In the genomic region with DNA sequence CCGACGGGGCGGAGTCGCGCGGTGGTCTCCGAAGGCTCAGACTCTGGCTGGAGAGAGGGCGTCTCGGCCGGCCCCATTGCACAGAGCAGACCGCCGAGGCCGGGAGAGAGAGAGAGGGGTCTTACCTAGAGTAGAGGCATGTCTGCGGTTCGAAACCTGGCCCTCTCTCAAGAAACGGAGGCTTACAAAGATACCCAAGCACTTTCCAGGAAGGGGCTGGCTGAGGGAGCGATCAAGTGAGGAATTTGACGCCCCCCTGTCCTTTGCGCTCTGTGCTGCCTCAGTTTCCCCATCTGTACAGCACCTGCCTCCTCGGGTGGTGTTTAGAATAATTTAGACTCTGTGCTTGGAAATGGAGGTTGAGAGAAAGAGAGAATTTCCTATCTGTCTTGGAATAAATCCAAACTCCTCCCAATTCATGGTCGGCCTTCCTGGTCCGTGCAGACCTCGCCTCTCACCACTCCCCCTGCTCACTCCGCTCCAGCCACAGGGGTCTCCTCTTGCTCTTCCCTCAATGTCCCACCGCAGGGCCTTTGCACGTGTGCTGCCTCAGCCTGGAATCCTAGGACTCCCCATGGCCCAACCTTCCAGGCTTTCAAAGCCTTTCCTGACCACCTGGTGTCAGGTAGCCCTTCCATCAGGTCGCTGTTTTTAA, we compare ENCODE assay signal across 1 cellular context.
TF ChIP-seq lines count a peak whose summit lies in the region.

No MANE protein-coding gene starts in this region.

TF ChIP-seq in HepG2, 621 proteins besides CTCF, POLR2A, EP300 and RAD21 (continued from another document and continues in another):
- TF ChIP-seq, protein P1, sequence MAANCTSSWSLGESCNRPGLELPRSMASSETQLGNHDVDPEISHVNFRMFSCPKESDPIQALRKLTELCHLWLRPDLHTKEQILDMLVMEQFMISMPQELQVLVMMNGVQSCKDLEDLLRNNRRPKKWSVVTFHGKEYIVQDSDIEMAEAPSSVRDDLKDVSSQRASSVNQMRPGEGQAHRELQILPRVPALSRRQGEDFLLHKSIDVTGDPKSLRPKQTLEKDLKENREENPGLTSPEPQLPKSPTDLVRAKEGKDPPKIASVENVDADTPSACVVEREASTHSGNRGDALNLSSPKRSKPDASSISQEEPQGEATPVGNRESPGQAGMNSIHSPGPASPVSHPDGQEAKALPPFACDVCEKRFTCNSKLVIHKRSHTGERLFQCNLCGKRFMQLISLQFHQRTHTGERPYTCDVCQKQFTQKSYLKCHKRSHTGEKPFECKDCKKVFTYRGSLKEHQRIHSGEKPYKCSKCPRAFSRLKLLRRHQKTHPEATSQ (CRISPR knock-in tag; IDR thresholded peaks at IDR 0.05; ENCODE audit: borderline replicate concordance) = no peak
- TF ChIP-seq SMAD9 (CRISPR knock-in tag; IDR thresholded peaks at IDR 0.05) (no peak), KLF6 (CRISPR knock-in tag; IDR thresholded peaks at IDR 0.05) (no peak), CEBPB (IDR thresholded peaks at IDR 0.05; ENCODE audit: borderline replicate concordance, low read depth, low read length) (no peak), JUNB (CRISPR knock-in tag; IDR thresholded peaks at IDR 0.05; ENCODE audit: borderline replicate concordance) (no peak), ZNF251 (CRISPR knock-in tag; IDR thresholded peaks at IDR 0.05) (no peak), HCFC1 (IDR thresholded peaks at IDR 0.05; ENCODE audit: low read depth, low read length) (no peak), SOX13 (IDR thresholded peaks at IDR 0.05) (no peak), SOX13 (CRISPR knock-in tag; conservative IDR thresholded peaks at IDR 0.05 in 1 of 2, IDR thresholded peaks at IDR 0.05 in 1 of 2) (no peak), BORCS8-MEF2B (CRISPR knock-in tag; IDR thresholded peaks at IDR 0.05) (no peak), RARG (CRISPR knock-in tag; IDR thresholded peaks at IDR 0.05; ENCODE audit: low read depth) (no peak), ZNF225 (CRISPR knock-in tag; IDR thresholded peaks at IDR 0.05) (no peak), ZNF792 (CRISPR knock-in tag; IDR thresholded peaks at IDR 0.05) (no peak), KLF9 (CRISPR knock-in tag; IDR thresholded peaks at IDR 0.05; ENCODE audit: low read depth) (no peak), ZNF773 (CRISPR knock-in tag; IDR thresholded peaks at IDR 0.05; ENCODE audit: borderline replicate concordance) (no peak), HES4 (CRISPR knock-in tag; IDR thresholded peaks at IDR 0.05; ENCODE audit: borderline replicate concordance) (no peak), SRY (CRISPR knock-in tag; IDR thresholded peaks at IDR 0.05) (0 out of 2 replicates have a peak, but pooled peaks have one; percentile 27), ZNF777 (CRISPR knock-in tag; IDR thresholded peaks at IDR 0.05) (0 out of 2 replicates have a peak, but pooled peaks have one; percentile 3), DPF2 (CRISPR knock-in tag; IDR thresholded peaks at IDR 0.05; ENCODE audit: borderline replicate concordance, low read depth) (no peak), ZBTB7B (CRISPR knock-in tag; IDR thresholded peaks at IDR 0.05) (peak; percentile 84), CREM (IDR thresholded peaks at IDR 0.05) (no peak), CREM (CRISPR knock-in tag; IDR thresholded peaks at IDR 0.05) (no peak), CREB1 (IDR thresholded peaks at IDR 0.05) (0 out of 2 replicates have a peak, but pooled peaks have one; percentile 1), CREB1 (CRISPR knock-in tag; IDR thresholded peaks at IDR 0.05) (no peak), ELF1 (CRISPR knock-in tag; IDR thresholded peaks at IDR 0.05) (no peak), ZMYM2 (CRISPR knock-in tag; IDR thresholded peaks at IDR 0.05) (no peak), RBM22 (optimal IDR thresholded peaks at IDR 0.05; ENCODE audit: low read length) (no peak), ETV6 (CRISPR knock-in tag; conservative IDR thresholded peaks at IDR 0.05) (no peak), ZNF619 (CRISPR knock-in tag; IDR thresholded peaks at IDR 0.05) (no peak), PHF5A (CRISPR knock-in tag; IDR thresholded peaks at IDR 0.05; ENCODE audit: low read depth, unreplicated experiment) (no peak), SRF (IDR thresholded peaks at IDR 0.05; ENCODE audit: low read depth, low read length) (no peak), FOXA1 (IDR thresholded peaks at IDR 0.05) (no peak), FOXA1 (CRISPR knock-in tag; IDR thresholded peaks at IDR 0.05) (no peak), ZNF430 (CRISPR knock-in tag; IDR thresholded peaks at IDR 0.05) (no peak)
- TF ChIP-seq, protein P2, sequence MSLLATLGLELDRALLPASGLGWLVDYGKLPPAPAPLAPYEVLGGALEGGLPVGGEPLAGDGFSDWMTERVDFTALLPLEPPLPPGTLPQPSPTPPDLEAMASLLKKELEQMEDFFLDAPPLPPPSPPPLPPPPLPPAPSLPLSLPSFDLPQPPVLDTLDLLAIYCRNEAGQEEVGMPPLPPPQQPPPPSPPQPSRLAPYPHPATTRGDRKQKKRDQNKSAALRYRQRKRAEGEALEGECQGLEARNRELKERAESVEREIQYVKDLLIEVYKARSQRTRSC (CRISPR knock-in tag; IDR thresholded peaks at IDR 0.05; ENCODE audit: low read depth) = no peak
- TF ChIP-seq, protein P3, sequence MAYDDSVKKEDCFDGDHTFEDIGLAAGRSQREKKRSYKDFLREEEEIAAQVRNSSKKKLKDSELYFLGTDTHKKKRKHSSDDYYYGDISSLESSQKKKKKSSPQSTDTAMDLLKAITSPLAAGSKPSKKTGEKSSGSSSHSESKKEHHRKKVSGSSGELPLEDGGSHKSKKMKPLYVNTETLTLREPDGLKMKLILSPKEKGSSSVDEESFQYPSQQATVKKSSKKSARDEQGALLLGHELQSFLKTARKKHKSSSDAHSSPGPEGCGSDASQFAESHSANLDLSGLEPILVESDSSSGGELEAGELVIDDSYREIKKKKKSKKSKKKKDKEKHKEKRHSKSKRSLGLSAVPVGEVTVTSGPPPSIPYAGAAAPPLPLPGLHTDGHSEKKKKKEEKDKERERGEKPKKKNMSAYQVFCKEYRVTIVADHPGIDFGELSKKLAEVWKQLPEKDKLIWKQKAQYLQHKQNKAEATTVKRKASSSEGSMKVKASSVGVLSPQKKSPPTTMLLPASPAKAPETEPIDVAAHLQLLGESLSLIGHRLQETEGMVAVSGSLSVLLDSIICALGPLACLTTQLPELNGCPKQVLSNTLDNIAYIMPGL (CRISPR knock-in tag; IDR thresholded peaks at IDR 0.05; ENCODE audit: borderline replicate concordance in 1 of 2, low read depth in 1 of 2) = no peak; a peak in 1 of 4 replicates
- TF ChIP-seq, protein P4, sequence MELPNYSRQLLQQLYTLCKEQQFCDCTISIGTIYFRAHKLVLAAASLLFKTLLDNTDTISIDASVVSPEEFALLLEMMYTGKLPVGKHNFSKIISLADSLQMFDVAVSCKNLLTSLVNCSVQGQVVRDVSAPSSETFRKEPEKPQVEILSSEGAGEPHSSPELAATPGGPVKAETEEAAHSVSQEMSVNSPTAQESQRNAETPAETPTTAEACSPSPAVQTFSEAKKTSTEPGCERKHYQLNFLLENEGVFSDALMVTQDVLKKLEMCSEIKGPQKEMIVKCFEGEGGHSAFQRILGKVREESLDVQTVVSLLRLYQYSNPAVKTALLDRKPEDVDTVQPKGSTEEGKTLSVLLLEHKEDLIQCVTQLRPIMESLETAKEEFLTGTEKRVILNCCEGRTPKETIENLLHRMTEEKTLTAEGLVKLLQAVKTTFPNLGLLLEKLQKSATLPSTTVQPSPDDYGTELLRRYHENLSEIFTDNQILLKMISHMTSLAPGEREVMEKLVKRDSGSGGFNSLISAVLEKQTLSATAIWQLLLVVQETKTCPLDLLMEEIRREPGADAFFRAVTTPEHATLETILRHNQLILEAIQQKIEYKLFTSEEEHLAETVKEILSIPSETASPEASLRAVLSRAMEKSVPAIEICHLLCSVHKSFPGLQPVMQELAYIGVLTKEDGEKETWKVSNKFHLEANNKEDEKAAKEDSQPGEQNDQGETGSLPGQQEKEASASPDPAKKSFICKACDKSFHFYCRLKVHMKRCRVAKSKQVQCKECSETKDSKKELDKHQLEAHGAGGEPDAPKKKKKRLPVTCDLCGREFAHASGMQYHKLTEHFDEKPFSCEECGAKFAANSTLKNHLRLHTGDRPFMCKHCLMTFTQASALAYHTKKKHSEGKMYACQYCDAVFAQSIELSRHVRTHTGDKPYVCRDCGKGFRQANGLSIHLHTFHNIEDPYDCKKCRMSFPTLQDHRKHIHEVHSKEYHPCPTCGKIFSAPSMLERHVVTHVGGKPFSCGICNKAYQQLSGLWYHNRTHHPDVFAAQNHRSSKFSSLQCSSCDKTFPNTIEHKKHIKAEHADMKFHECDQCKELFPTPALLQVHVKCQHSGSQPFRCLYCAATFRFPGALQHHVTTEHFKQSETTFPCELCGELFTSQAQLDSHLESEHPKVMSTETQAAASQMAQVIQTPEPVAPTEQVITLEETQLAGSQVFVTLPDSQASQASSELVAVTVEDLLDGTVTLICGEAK (IDR thresholded peaks at IDR 0.05) = no peak
- TF ChIP-seq, protein P4 (CRISPR knock-in tag; IDR thresholded peaks at IDR 0.05) = no peak
- TF ChIP-seq, protein P5, sequence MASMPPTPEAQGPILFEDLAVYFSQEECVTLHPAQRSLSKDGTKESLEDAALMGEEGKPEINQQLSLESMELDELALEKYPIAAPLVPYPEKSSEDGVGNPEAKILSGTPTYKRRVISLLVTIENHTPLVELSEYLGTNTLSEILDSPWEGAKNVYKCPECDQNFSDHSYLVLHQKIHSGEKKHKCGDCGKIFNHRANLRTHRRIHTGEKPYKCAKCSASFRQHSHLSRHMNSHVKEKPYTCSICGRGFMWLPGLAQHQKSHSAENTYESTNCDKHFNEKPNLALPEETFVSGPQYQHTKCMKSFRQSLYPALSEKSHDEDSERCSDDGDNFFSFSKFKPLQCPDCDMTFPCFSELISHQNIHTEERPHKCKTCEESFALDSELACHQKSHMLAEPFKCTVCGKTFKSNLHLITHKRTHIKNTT (CRISPR knock-in tag; IDR thresholded peaks at IDR 0.05) = no peak
- TF ChIP-seq, protein P6, sequence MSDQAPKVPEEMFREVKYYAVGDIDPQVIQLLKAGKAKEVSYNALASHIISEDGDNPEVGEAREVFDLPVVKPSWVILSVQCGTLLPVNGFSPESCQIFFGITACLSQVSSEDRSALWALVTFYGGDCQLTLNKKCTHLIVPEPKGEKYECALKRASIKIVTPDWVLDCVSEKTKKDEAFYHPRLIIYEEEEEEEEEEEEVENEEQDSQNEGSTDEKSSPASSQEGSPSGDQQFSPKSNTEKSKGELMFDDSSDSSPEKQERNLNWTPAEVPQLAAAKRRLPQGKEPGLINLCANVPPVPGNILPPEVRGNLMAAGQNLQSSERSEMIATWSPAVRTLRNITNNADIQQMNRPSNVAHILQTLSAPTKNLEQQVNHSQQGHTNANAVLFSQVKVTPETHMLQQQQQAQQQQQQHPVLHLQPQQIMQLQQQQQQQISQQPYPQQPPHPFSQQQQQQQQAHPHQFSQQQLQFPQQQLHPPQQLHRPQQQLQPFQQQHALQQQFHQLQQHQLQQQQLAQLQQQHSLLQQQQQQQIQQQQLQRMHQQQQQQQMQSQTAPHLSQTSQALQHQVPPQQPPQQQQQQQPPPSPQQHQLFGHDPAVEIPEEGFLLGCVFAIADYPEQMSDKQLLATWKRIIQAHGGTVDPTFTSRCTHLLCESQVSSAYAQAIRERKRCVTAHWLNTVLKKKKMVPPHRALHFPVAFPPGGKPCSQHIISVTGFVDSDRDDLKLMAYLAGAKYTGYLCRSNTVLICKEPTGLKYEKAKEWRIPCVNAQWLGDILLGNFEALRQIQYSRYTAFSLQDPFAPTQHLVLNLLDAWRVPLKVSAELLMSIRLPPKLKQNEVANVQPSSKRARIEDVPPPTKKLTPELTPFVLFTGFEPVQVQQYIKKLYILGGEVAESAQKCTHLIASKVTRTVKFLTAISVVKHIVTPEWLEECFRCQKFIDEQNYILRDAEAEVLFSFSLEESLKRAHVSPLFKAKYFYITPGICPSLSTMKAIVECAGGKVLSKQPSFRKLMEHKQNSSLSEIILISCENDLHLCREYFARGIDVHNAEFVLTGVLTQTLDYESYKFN (CRISPR knock-in tag; conservative IDR thresholded peaks at IDR 0.05) = no peak
